ENCODE assay signal across 9 cellular contexts in genomic region chr10:24952146-24952700, GRCh38. TPM values are rescaled to one million over a fixed set of nuclear protein-coding genes. Genes with fewer than 3 reads are reported as not detected.
DNase-seq lines count a peak whose midpoint lies in the region; ATAC-seq, FAIRE-seq and TF ChIP-seq lines count a peak whose summit lies in the region.
"Had no signal": no experiment of that assay in that cellular context is flagged by ENCODE, and none has a peak within 500 bp of the region (broad histone marks: within the 10 kb centered on the region; RNA-seq: fewer than 3 reads in every experiment).

Gene PRTFDC1, minus strand, starts transcription at chr10:24952606. Its CDS starts 31 bp downstream, at chr10:24952575.

- no peak for DNase-seq in Right ventricle myocardium inferior (ENCODE audit: missing footprints)
- no peak for DNase-seq in cardiac septum (ENCODE audit: low spot score)
- DNase-seq in RWPE1 (ENCODE audit: low spot score): peak; percentile 27
- DNase-seq in bronchial epithelial cell (ENCODE audit: low read depth): no peak
- peak; percentile 60 for DNase-seq in inferior parietal cortex (ENCODE audit: extremely low spot score)
- peak; percentile 8 for DNase-seq in stimulated activated CD4-positive, alpha-beta T cell treated with anti-CD3 and anti-CD28 coated beads, Interleukin-1b, Interleukin-23, amount 100 ng/mL, for 48 hours
- DNase-seq in NCI-H2107 treated with DMSO at 0.1 percent for 48 hours (lab: John Stamatoyannopoulos, UW; ENCODE audit: unreplicated experiment): no peak

- H3K36me3 ChIP-seq in bronchial epithelial cell (ENCODE audit: control insufficient read depth, insufficient read depth, low read length): no peaks in the 10 kb centered on the region

- no peak for FAIRE-seq in bronchial epithelial cell (lab: Jason Lieb, UNC)

- peak within 1 kb of the TSS; percentile 59 for H3K4me3 ChIP-seq in bronchial epithelial cell (ENCODE audit: low read depth, low read length)

- no peak for TF ChIP-seq CTCF in RWPE1 (conservative IDR thresholded peaks at IDR 0.05; ENCODE audit: low read depth)
- TF ChIP-seq CTCF in bronchial epithelial cell (IDR thresholded peaks at IDR 0.05; ENCODE audit: insufficient read depth, low read length, severe bottlenecking): peak; percentile 45

- ATAC-seq in Right ventricle myocardium inferior (peak; percentile 38), HG02852 (IDR thresholded peaks at IDR 0.05; ENCODE audit: unreplicated experiment) (peak; percentile 27)
- ATAC-seq: HCT116 had no signal

- H3K27ac ChIP-seq in RWPE1: peak within 1 kb of the TSS; percentile 72

- POLR2A ChIA-PET in RWPE1 (lab: Yijun Ruan, JAX; ENCODE audit: low non-redundant PET): no interaction called here

- no peaks in the 10 kb centered on the region for H3K27me3 ChIP-seq in bronchial epithelial cell (ENCODE audit: control insufficient read depth, insufficient read depth, low read length)

- CTCF ChIA-PET in RWPE1 (lab: Yijun Ruan, JAX): interaction anchor here (0.6 kb wide), 1 partner anchor 1598 kb away, joined by 4 read pairs; no protein-coding TSS in a partner anchor

- intact Hi-C loops in Right ventricle myocardium inferior (cut with DNase I) (loop anchor here (5.0 kb wide), 2 partner anchors 40 to 230 kb away; partner anchors contain the start of gene ARHGAP21), cardiac septum (cut with DNase I) (loop anchor here (5.0 kb wide), 2 partner anchors 230 to 310 kb away; partner anchors contain the start of gene ARHGAP21)

RNA-seq across cellular contexts. Expression of gene PRTFDC1, which starts in this region (rescaled TPM):
- 7.1 TPM for total RNA-seq in Right ventricle myocardium inferior
- 5.0 TPM for total RNA-seq in cardiac septum
- 2.4 and 5.5 TPM in 2 replicates for total RNA-seq in bronchial epithelial cell

Comparison
In these comparisons a context has a peak if more than half of its experiments do, and no peak if none do; other contexts are left out.
1. DNase-seq: peak in RWPE1 (single experiment), inferior parietal cortex (single experiment) and stimulated activated CD4-positive, alpha-beta T cell treated with anti-CD3 and anti-CD28 coated beads, Interleukin-1b, Interleukin-23, amount 100 ng/mL, for 48 hours (single experiment); none in Right ventricle myocardium inferior (single experiment), cardiac septum (single experiment), bronchial epithelial cell (single experiment) and NCI-H2107 treated with DMSO at 0.1 percent for 48 hours (single experiment).